In the genomic region with DNA sequence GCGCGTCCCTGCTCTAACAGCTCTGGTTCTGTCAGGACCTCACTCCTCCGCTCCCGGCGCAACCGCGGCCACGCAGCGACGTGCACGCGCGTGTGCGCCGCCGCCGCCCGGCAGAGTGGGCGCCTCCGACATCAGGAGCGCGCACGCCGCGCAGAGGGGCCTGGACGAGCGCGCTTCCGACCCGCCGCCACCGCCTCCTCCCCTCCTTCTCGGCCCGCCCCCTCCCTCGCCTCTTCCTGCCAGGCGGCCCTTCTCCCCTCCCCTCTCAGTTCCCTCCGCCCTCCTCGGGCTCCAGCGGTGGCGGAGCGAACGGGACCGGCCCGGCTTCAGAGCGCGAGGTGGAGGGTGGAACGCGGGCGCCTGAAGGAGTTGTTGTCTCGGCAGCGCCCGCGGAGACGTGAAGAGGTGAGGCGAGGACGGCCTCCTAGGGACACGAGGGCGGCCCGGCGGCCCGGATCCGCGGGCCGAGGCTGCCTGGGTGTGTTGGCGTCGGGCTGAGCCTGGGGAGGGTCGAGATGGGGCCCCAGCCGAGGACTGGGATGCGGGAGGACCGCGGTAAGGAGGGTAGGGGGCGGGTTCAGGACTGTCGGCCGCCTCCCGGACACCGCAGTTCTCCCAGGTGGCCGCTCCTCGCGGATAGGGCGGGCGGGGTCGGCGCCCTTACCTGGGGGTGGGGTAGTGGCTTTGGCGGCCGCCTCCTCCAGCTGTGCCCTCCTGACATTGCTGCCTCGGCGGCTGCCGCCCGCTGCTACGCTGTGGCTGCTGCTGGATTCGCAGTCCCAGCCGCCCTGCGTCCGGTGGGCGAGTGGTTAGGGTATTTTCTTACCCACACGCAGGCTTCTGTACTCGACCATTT, we compare ENCODE assay signal across 8 cellular contexts. TPM values are rescaled to one million over a fixed set of nuclear protein-coding genes. Genes with fewer than 3 reads are reported as not detected.
DNase-seq lines count a peak whose midpoint lies in the region; ATAC-seq, FAIRE-seq and TF ChIP-seq lines count a peak whose summit lies in the region.

A gene (plus strand): TSS at position 268 of the 856 bp plus-strand sequence.

- WGBS in IMR-90 (ENCODE audit: extremely low coverage in 2 of 2, insufficient read length in 1 of 2), 2 experiments: 0% methylated on average over 7 of the region's 97 CpGs; no CpG with 5 or more reads in 1 of the 2 experiments

- TF ChIP-seq POLR2A in IMR-90 (IDR thresholded peaks at IDR 0.05; ENCODE audit: low read depth, low read length): peak; percentile 68

- H3K9me1 ChIP-seq in IMR-90 (ENCODE audit: insufficient read depth, low read length): no peaks in the 10 kb centered on the region

- H3K9me3 ChIP-seq in IMR-90 (ENCODE audit: control insufficient read depth, insufficient read depth, low read length) (no peaks in the 10 kb centered on the region), OCI-LY7 (ENCODE audit: low read length) (no peaks in the 10 kb centered on the region)

- peak within 1 kb of the TSS; percentile 54 for H3K9ac ChIP-seq in IMR-90 (ENCODE audit: low read depth, low read length)

- H3K14ac ChIP-seq in IMR-90 (replicated peaks; ENCODE audit: low read depth, low read length): peak within 1 kb of the TSS; percentile 74

- peak within 1 kb of the TSS; percentile 72 for H3K4me3 ChIP-seq in IMR-90 (ENCODE audit: insufficient read depth, low read depth, low read length)
- H3K4me3 ChIP-seq in OCI-LY7 (ENCODE audit: low read depth, low read length, poor library complexity, severe bottlenecking): peak within 1 kb of the TSS; percentile 96

- H3K79me2 ChIP-seq in OCI-LY7 (ENCODE audit: insufficient read depth, low read depth, low read length): peaks cover 44% of the 10 kb centered on the region

- H3K27ac ChIP-seq in IMR-90 (ENCODE audit: insufficient read depth, low read length) (peak within 1 kb of the TSS; percentile 35; the same call in 1 of the 2 replicates), OCI-LY7 (ENCODE audit: low read depth, low read length, poor library complexity, severe bottlenecking) (peak within 1 kb of the TSS; percentile 82)

- ATAC-seq in GM21528 (IDR thresholded peaks at IDR 0.05; ENCODE audit: low FRiP score, unreplicated experiment): peak; percentile 65
- ATAC-seq in IMR-90 (ENCODE audit: low read depth): peak; percentile 97

- peak within 1 kb of the TSS; percentile 20 to 50; a peak in 1 of 4 replicates for H4K8ac ChIP-seq in IMR-90 (ENCODE audit: low read depth in 2 of 2, low read length in 2 of 2)

- peak within 1 kb of the TSS; percentile 76 for H3K23ac ChIP-seq in IMR-90 (ENCODE audit: low read depth, low read length)

- no peaks in the 10 kb centered on the region for H3K4me1 ChIP-seq in IMR-90 (ENCODE audit: control insufficient read depth, insufficient read depth, low read length)
- H3K4me1 ChIP-seq in OCI-LY7 (ENCODE audit: insufficient read depth, low read length, poor library complexity, severe bottlenecking): peaks cover 46% of the 10 kb centered on the region

- no peaks in the 10 kb centered on the region for H3K36me3 ChIP-seq in IMR-90 (ENCODE audit: control insufficient read depth, insufficient read depth, low read length)
- no peaks in the 10 kb centered on the region for H3K36me3 ChIP-seq in OCI-LY7 (ENCODE audit: insufficient read depth, low read length)

- H3K9me2 ChIP-seq in OCI-LY7 (ENCODE audit: insufficient read depth, low read length): no peaks in the 10 kb centered on the region

- intact Hi-C loops in IMR-90 (cut with micrococcal nuclease) (loop anchor here (1.0 kb wide), 1 partner anchor 291 kb away; a partner anchor contains a TSS), OCI-LY7 (cut with micrococcal nuclease; ENCODE audit: unreplicated experiment) (loop anchor here (2.0 to 10.0 kb wide), 5 partner anchors 57 to 742 kb away; a partner anchor contains a TSS)

- peak within 1 kb of the TSS; percentile 94 for H2AFZ ChIP-seq in IMR-90 (replicated peaks; ENCODE audit: low read length, poor library complexity)
- H2AFZ ChIP-seq in OCI-LY7 (ENCODE audit: low read length): peak within 1 kb of the TSS; percentile 95

- H2AK5ac ChIP-seq in IMR-90 (ENCODE audit: low read depth, low read length): no peak within 1 kb of the TSS

- no peak within 1 kb of the TSS for H3K56ac ChIP-seq in IMR-90 (ENCODE audit: extremely low read depth, insufficient read depth, low read length)

- POLR2A ChIA-PET in IMR-90 (lab: Charles Lee; ENCODE audit: unreplicated experiment): interaction anchor here (0.6 kb wide), 1 partner anchor 17 kb away, joined by 3 read pairs; no protein-coding TSS in a partner anchor
- POLR2A ChIA-PET in OCI-LY7 (lab: Charles Lee): no interaction called here

- peak; percentile 85 for DNase-seq in D721Med (ENCODE audit: insufficient read length, low spot score)
- peak; percentile 92 for DNase-seq in IMR-90
- peak; percentile 96 for DNase-seq in OCI-LY7 (ENCODE audit: low spot score)
- DNase-seq in activated T-cell treated with anti-CD3 and anti-CD28 coated beads for 24 hours (ENCODE audit: low read depth): peak; percentile 92
- DNase-seq in epidermal melanocyte (ENCODE audit: insufficient read length, low spot score): peak; percentile 80
- DNase-seq in middle frontal gyrus (ENCODE audit: extremely low spot score, low spot score): peak; percentile 91
- DNase-seq in stimulated activated CD8-positive, alpha-beta memory T cell treated with anti-CD3 and anti-CD28 coated beads, Interleukin-2, amount 100 ng/mL, for 1 hour (ENCODE audit: low read depth in 2 of 2): peak; percentile 84 to 91

- no peak within 1 kb of the TSS for H2BK15ac ChIP-seq in IMR-90 (ENCODE audit: low read depth, low read length)

- H4K91ac ChIP-seq in IMR-90 (ENCODE audit: insufficient read depth, low read depth, low read length): no peak within 1 kb of the TSS; the same call in 1 of the 2 replicates

- no peaks in the 10 kb centered on the region for H4K20me1 ChIP-seq in IMR-90 (ENCODE audit: insufficient read depth, low read length)
- H4K20me1 ChIP-seq in OCI-LY7 (ENCODE audit: insufficient read depth, low read length): peaks cover 5% of the 10 kb centered on the region

- H3K27me3 ChIP-seq in IMR-90 (ENCODE audit: control insufficient read depth, insufficient read depth, low read length): no peaks in the 10 kb centered on the region; the same call in 1 of the 2 replicates

- H2BK120ac ChIP-seq in IMR-90 (ENCODE audit: low read depth, low read length): peak within 1 kb of the TSS; percentile 52; the same call in 1 of the 2 replicates

- TF ChIP-seq CTCF in D721Med (IDR thresholded peaks at IDR 0.05; ENCODE audit: insufficient read depth, missing control alignments) (no peak), IMR-90 (conservative IDR thresholded peaks at IDR 0.05; ENCODE audit: low read depth, low read length) (no peak), OCI-LY7 (conservative IDR thresholded peaks at IDR 0.05; ENCODE audit: low read length) (0 out of 2 replicates have a peak, but pooled peaks have one; percentile 9)

- H3K4ac ChIP-seq in IMR-90 (ENCODE audit: low read depth, low read length): peak within 1 kb of the TSS; percentile 38; the same call in 1 of the 2 replicates

- no TSS peak for BruUV-seq in IMR-90 (replicated peaks; lab: Mats Ljungman, UMichigan)
- no TSS peak for BruUV-seq in OCI-LY7 (replicated peaks; lab: Mats Ljungman, UMichigan)

- no peak within 1 kb of the TSS for H3K18ac ChIP-seq in IMR-90 (ENCODE audit: low read depth, low read length)

- no peak for TF ChIP-seq RAD21 in IMR-90 (IDR thresholded peaks at IDR 0.05; ENCODE audit: low read length)

- H2BK20ac ChIP-seq in IMR-90 (ENCODE audit: low read depth, low read length): no peak within 1 kb of the TSS

- H3K4me2 ChIP-seq in IMR-90 (ENCODE audit: low read depth, low read length) (peak within 1 kb of the TSS; percentile 93), OCI-LY7 (ENCODE audit: low read length) (peak within 1 kb of the TSS; percentile 96)

- H4K5ac ChIP-seq in IMR-90 (ENCODE audit: low read depth, low read length): no peak within 1 kb of the TSS

- peaks cover 5 to 18% of the 10 kb centered on the region in 2 experiments for H3K79me1 ChIP-seq in IMR-90 (ENCODE audit: low read depth in 1 of 2, low read length in 2 of 2)

- peak within 1 kb of the TSS; percentile 48 for H2AK9ac ChIP-seq in IMR-90 (replicated peaks; ENCODE audit: low read depth, low read length, poor library complexity)

- FAIRE-seq in D721Med (lab: Jason Lieb, UNC): no peak

- dilution Hi-C loops in IMR-90 (cut with HindIII; ENCODE audit: low sequenced_read_pairs, unreplicated experiment): no loop called here

- in situ Hi-C loops in IMR-90 (cut with MboI; ENCODE audit: low sequenced_read_pairs): no loop called here

- peak within 1 kb of the TSS; percentile 31 for H2BK5ac ChIP-seq in IMR-90 (ENCODE audit: low read depth, low read length, poor library complexity, severe bottlenecking)

- CTCF ChIA-PET in IMR-90 (lab: Yijun Ruan, JAX) (interaction anchor here (0.5 kb wide), 1 partner anchor 1187 kb away, joined by 5 read pairs; no protein-coding TSS in a partner anchor), OCI-LY7 (lab: Charles Lee; ENCODE audit: unreplicated experiment) (no interaction called here)

TF ChIP-seq in IMR-90, 13 proteins besides CTCF, POLR2A, EP300 and RAD21 (continues in another document):
- no peak for TF ChIP-seq RFX5 (IDR thresholded peaks at IDR 0.05; ENCODE audit: low read depth, low read length)
- TF ChIP-seq, protein P1, sequence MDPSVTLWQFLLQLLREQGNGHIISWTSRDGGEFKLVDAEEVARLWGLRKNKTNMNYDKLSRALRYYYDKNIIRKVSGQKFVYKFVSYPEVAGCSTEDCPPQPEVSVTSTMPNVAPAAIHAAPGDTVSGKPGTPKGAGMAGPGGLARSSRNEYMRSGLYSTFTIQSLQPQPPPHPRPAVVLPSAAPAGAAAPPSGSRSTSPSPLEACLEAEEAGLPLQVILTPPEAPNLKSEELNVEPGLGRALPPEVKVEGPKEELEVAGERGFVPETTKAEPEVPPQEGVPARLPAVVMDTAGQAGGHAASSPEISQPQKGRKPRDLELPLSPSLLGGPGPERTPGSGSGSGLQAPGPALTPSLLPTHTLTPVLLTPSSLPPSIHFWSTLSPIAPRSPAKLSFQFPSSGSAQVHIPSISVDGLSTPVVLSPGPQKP (IDR thresholded peaks at IDR 0.05; ENCODE audit: borderline replicate concordance, low read depth, low read length): no peak
- no peak for TF ChIP-seq NFE2L2 (IDR thresholded peaks at IDR 0.05; ENCODE audit: low read depth, low read length)
- TF ChIP-seq MAZ (IDR thresholded peaks at IDR 0.05; ENCODE audit: borderline replicate concordance, low read depth, low read length): peak; percentile 92
- no peak; the same call in 1 of the 2 replicates for TF ChIP-seq BHLHE40 (IDR thresholded peaks at IDR 0.05; ENCODE audit: low read depth, low read length)
- TF ChIP-seq MAFK (IDR thresholded peaks at IDR 0.05; ENCODE audit: low read depth, low read length): no peak
- TF ChIP-seq MXI1 (IDR thresholded peaks at IDR 0.05; ENCODE audit: borderline replicate concordance, low read depth, low read length): peak; percentile 42; the same call in 1 of the 2 replicates
- no peak for TF ChIP-seq FOS (IDR thresholded peaks at IDR 0.05; ENCODE audit: low read depth, low read length)

RNA-seq across cellular contexts. Expression of the gene that starts here (rescaled TPM):
- total RNA-seq in IMR-90 (2012; rRNA removed) (26.7 and 35.0 TPM in 2 replicates), OCI-LY7 (2022) (158 and 175 TPM in 2 replicates)
- polyA plus RNA-seq in IMR-90 (2012; rRNA removed): 7.9 and 9.1 TPM in 2 replicates
- 1.9 and 2.9 TPM in 2 replicates for polyA plus RNA-seq in IMR-90 (2012; cell fraction: cytosol; rRNA removed)
- polyA plus RNA-seq in IMR-90 (2012; cell fraction: nucleus; rRNA removed; ENCODE audit: low replicate concordance): 1.1 and 7.6 TPM in 2 replicates
- 98.1 and 142 TPM in 2 replicates for total RNA-seq in OCI-LY7 (2014; rRNA removed; shearing (Covaris generic))

Comparison
In these comparisons a context has a peak if more than half of its experiments do, and no peak if none do; other contexts are left out.
1. Peak in every context shown above with its lines: DNase-seq, ATAC-seq, H3K4me3 ChIP-seq and H3K27ac ChIP-seq.